In the genomic region with DNA sequence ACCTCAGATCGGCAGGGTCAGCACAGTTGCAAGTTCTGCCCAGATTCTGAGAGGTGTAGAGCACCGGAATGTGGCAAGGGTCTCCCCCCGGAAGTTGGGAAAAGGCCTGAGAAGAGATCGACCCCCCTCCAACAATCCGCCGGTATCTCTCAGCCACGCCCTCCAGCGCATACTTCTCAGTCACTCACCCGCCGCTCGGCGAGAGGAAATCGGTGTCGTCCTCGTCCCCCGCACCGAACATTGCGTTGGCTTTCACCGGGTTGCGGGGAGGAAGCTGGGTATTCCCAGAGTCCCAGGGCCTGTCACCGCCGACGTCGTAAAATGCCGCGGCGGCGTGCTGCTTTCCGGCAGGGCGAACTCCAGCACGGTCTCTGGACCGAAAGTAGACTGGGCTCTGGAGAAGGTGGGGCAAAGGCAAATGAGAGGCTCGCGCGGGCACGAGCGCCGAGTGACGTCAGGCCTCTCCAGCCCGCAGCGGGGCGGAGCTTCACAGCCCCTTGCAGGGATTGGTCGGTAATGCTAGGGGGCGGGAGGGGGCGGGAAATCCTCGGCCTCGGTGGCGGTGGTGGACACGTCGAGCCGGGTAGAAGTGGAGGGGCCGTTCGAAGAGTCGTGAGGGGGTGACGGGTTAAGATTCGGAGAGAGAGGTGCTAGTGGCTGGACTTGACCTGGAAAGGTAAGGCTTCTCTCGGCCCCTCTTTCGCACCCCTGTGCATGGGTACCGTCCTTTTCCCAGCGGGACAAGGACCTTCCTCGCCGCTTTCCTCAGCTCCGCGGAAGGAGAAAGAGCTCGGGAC, we compare ENCODE assay signal across 8 cellular contexts. TPM values are rescaled to one million over a fixed set of nuclear protein-coding genes. Genes with fewer than 3 reads are reported as not detected.
DNase-seq lines count a peak whose midpoint lies in the region; ATAC-seq, FAIRE-seq and TF ChIP-seq lines count a peak whose summit lies in the region.

A gene with protein sequence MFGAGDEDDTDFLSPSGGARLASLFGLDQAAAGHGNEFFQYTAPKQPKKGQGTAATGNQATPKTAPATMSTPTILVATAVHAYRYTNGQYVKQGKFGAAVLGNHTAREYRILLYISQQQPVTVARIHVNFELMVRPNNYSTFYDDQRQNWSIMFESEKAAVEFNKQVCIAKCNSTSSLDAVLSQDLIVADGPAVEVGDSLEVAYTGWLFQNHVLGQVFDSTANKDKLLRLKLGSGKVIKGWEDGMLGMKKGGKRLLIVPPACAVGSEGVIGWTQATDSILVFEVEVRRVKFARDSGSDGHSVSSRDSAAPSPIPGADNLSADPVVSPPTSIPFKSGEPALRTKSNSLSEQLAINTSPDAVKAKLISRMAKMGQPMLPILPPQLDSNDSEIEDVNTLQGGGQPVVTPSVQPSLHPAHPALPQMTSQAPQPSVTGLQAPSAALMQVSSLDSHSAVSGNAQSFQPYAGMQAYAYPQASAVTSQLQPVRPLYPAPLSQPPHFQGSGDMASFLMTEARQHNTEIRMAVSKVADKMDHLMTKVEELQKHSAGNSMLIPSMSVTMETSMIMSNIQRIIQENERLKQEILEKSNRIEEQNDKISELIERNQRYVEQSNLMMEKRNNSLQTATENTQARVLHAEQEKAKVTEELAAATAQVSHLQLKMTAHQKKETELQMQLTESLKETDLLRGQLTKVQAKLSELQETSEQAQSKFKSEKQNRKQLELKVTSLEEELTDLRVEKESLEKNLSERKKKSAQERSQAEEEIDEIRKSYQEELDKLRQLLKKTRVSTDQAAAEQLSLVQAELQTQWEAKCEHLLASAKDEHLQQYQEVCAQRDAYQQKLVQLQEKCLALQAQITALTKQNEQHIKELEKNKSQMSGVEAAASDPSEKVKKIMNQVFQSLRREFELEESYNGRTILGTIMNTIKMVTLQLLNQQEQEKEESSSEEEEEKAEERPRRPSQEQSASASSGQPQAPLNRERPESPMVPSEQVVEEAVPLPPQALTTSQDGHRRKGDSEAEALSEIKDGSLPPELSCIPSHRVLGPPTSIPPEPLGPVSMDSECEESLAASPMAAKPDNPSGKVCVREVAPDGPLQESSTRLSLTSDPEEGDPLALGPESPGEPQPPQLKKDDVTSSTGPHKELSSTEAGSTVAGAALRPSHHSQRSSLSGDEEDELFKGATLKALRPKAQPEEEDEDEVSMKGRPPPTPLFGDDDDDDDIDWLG (minus strand): TSS at position 275 of the 797 bp plus-strand sequence. CDS start 34 bp downstream, at position 241.
A gene (plus strand): TSS at position 542 of the 797 bp plus-strand sequence. CDS start 34,605 bp downstream, outside the sequence.

- peaks cover 16% of the 10 kb centered on the region for H4K20me1 ChIP-seq in Loucy (ENCODE audit: insufficient read depth, low read length, poor library complexity, severe bottlenecking)

- H3K9me2 ChIP-seq in Loucy (replicated peaks; ENCODE audit: low read depth, low read length): no peaks in the 10 kb centered on the region

- H3K27ac Mint-ChIP-seq in nephron progenitor cell: peak within 1 kb of the TSS; percentile 98
- peak within 1 kb of the TSS; percentile 97 to 98 for H3K27ac Mint-ChIP-seq in stimulated activated naive CD8-positive, alpha-beta T cell treated with anti-CD3 and anti-CD28 coated beads, Interleukin-15, amount 100 ng/mL, for 72 hours

- H3K9me3 Mint-ChIP-seq in nephron progenitor cell: no peaks in the 10 kb centered on the region
- H3K9me3 Mint-ChIP-seq in stimulated activated naive CD8-positive, alpha-beta T cell treated with anti-CD3 and anti-CD28 coated beads, Interleukin-15, amount 100 ng/mL, for 72 hours: no peaks in the 10 kb centered on the region

- peak within 1 kb of the TSS; percentile 89 for H3K9ac ChIP-seq in Loucy (ENCODE audit: low read depth, low read length, poor library complexity, severe bottlenecking)

- peak; percentile 100 for FAIRE-seq in H54 (lab: Jason Lieb, UNC)

- peaks cover 63% of the 10 kb centered on the region for H3K79me2 ChIP-seq in Loucy (ENCODE audit: insufficient read depth, low read length)

- ATAC-seq in stimulated activated naive CD8-positive, alpha-beta T cell treated with anti-CD3 and anti-CD28 coated beads, Interleukin-15, amount 100 ng/mL, for 72 hours: peak; percentile 95

- H3K27me3 ChIP-seq in Loucy (ENCODE audit: insufficient read depth, low read length, poor library complexity, severe bottlenecking): no peaks in the 10 kb centered on the region

- H2AFZ ChIP-seq in Loucy (ENCODE audit: low read length): peak within 1 kb of the TSS; percentile 99

- H3F3A ChIP-seq in Loucy (ENCODE audit: low read depth): no peaks in the 10 kb centered on the region

- peaks cover 37% of the 10 kb centered on the region for H3K4me1 Mint-ChIP-seq in nephron progenitor cell
- peaks cover 33% of the 10 kb centered on the region for H3K4me1 Mint-ChIP-seq in stimulated activated naive CD8-positive, alpha-beta T cell treated with anti-CD3 and anti-CD28 coated beads, Interleukin-15, amount 100 ng/mL, for 72 hours

- H3K9me3 ChIP-seq in Loucy (ENCODE audit: insufficient read depth, low read depth, low read length): no peaks in the 10 kb centered on the region

- H3K4me3 Mint-ChIP-seq in nephron progenitor cell: peak within 1 kb of the TSS; percentile 99
- peak within 1 kb of the TSS; percentile 97 to 99 for H3K4me3 Mint-ChIP-seq in stimulated activated naive CD8-positive, alpha-beta T cell treated with anti-CD3 and anti-CD28 coated beads, Interleukin-15, amount 100 ng/mL, for 72 hours

- no peaks in the 10 kb centered on the region for H3K27me3 Mint-ChIP-seq in nephron progenitor cell (ENCODE audit: low read depth, poor library complexity)
- H3K27me3 Mint-ChIP-seq in stimulated activated naive CD8-positive, alpha-beta T cell treated with anti-CD3 and anti-CD28 coated beads, Interleukin-15, amount 100 ng/mL, for 72 hours: no peaks in the 10 kb centered on the region

- H3K36me3 Mint-ChIP-seq in nephron progenitor cell (ENCODE audit: low read depth): peaks cover 4% of the 10 kb centered on the region

- H3K4me2 ChIP-seq in Loucy (ENCODE audit: low read depth, low read length, poor library complexity, severe bottlenecking): peak within 1 kb of the TSS; percentile 88

- DNase-seq in EL (peak; percentile 98), H54 (ENCODE audit: insufficient read length, low spot score) (peak; percentile 91), fibroblast of the aortic adventitia (ENCODE audit: low read depth) (peak; percentile 98), nephron progenitor cell (peak; percentile 98)
- peak; percentile 99 for DNase-seq in activated effector memory CD4-positive, alpha-beta T cell treated with anti-CD3 and anti-CD28 coated beads, Interleukin-2, amount 50 U/mL, for 16 hours
- peak; percentile 95 to 98 for DNase-seq in stimulated activated naive CD8-positive, alpha-beta T cell treated with anti-CD3 and anti-CD28 coated beads, Interleukin-15, amount 100 ng/mL, for 72 hours

- peak; percentile 71 for TF ChIP-seq POLR2A in H54 (IDR thresholded peaks at IDR 0.05; ENCODE audit: low read depth, low read length)
- peak; percentile 86 for TF ChIP-seq POLR2A in Raji (IDR thresholded peaks at IDR 0.05; ENCODE audit: insufficient read depth, low read depth, low read length)

- peaks cover 40% of the 10 kb centered on the region for H3K4me1 ChIP-seq in Loucy (ENCODE audit: insufficient read depth, low read length, poor library complexity, severe bottlenecking)

- no peak for TF ChIP-seq CTCF in Loucy (conservative IDR thresholded peaks at IDR 0.05; ENCODE audit: low read length)
- no peak for TF ChIP-seq CTCF in fibroblast of the aortic adventitia (IDR thresholded peaks at IDR 0.05; ENCODE audit: insufficient read depth, low read length)
- no peak for TF ChIP-seq CTCF in nephron progenitor cell (IDR thresholded peaks at IDR 0.05)

- H3K36me3 ChIP-seq in Loucy (ENCODE audit: insufficient read depth, low read length): no peaks in the 10 kb centered on the region

- H3K4me3 ChIP-seq in Loucy (ENCODE audit: low read length, poor library complexity, severe bottlenecking) (peak within 1 kb of the TSS; percentile 94), fibroblast of the aortic adventitia (ENCODE audit: low read depth, low read length) (peak within 1 kb of the TSS; percentile 96)

RNA-seq across cellular contexts. Expression of the first gene that starts in this region (rescaled TPM):
- total RNA-seq in fibroblast of the aortic adventitia (ENCODE audit: low replicate concordance): 10.5 and 27.7 TPM in 2 replicates

RNA-seq across cellular contexts. Expression of the second gene that starts in this region (rescaled TPM):
- 15.2 and 32.9 TPM in 2 replicates for total RNA-seq in fibroblast of the aortic adventitia (ENCODE audit: low replicate concordance)

Comparison
In these comparisons a context has a peak if more than half of its experiments do, and no peak if none do; other contexts are left out.
1. Peak in every context shown above with its lines: DNase-seq, ATAC-seq and H3K4me3 ChIP-seq.